In genomic region chr6:155142902-155143609, GRCh38 we compare ENCODE assay signal across 9 cellular contexts.
A peak's percentile ranks its signal among the peaks of the same experiment; 100 is the strongest.
DNase-seq lines count a peak whose midpoint lies in the region; ATAC-seq and TF ChIP-seq lines count a peak whose summit lies in the region.
"Had no signal": no experiment of that assay in that cellular context is flagged by ENCODE, and none has a peak within 500 bp of the region (broad histone marks: within the 10 kb centered on the region; RNA-seq: fewer than 3 reads in every experiment).

No MANE protein-coding gene starts in this region.

- no peaks in the 10 kb centered on the region for H3K9me2 ChIP-seq in Karpas-422 (replicated peaks; ENCODE audit: insufficient read depth, low read length)

- H3K4me1 ChIP-seq in Karpas-422 (ENCODE audit: low read length) (no peaks in the 10 kb centered on the region), rectal smooth muscle tissue (ENCODE audit: control insufficient read depth, insufficient read depth, low read length) (peaks cover 10% of the 10 kb centered on the region)

- TF ChIP-seq CTCF in GM13976 (IDR thresholded peaks at IDR 0.05; ENCODE audit: borderline replicate concordance, control extremely low read depth, extremely low read depth, insufficient read depth, missing control alignments) (no peak), dorsolateral prefrontal cortex (IDR thresholded peaks at IDR 0.05 in 54 of 56, conservative IDR thresholded peaks at IDR 0.05 in 2 of 56; ENCODE audit: low read depth in 1 of 56, partially characterized antibody in 56 of 56) (no peak)

- H3K9ac ChIP-seq in Karpas-422 (ENCODE audit: low read length): no peak overlapping the region
- no peak overlapping the region for H3K9ac ChIP-seq in rectal smooth muscle tissue (ENCODE audit: low read length)

- intact Hi-C loops in dorsolateral prefrontal cortex (cut with DNase I): no loop called here
- intact Hi-C loops in head of caudate nucleus (cut with DNase I): no loop called here

- no peaks in the 10 kb centered on the region for H3K79me2 ChIP-seq in Karpas-422 (ENCODE audit: low read length)

- H3K9me3 ChIP-seq in Karpas-422 (ENCODE audit: low read length): no peaks in the 10 kb centered on the region

- H4K20me1 ChIP-seq in Karpas-422 (ENCODE audit: insufficient read depth, low read depth, low read length): no peaks in the 10 kb centered on the region

- H3K27me3 ChIP-seq in Karpas-422 (ENCODE audit: low read length): no peaks in the 10 kb centered on the region
- H3K27me3 ChIP-seq in dorsolateral prefrontal cortex: no peaks in the 10 kb centered on the region
- H3K27me3 ChIP-seq in rectal smooth muscle tissue (ENCODE audit: control insufficient read depth, insufficient read depth, low read length): no peaks in the 10 kb centered on the region

- H3K4me3 ChIP-seq in Karpas-422 (ENCODE audit: low read length) (no peak overlapping the region), dorsolateral prefrontal cortex (peak overlapping the region in 39 of 59 donors; percentile 0 to 50 (median 25)), rectal smooth muscle tissue (ENCODE audit: low read length) (peak overlapping the region; percentile 40)

- no peaks in the 10 kb centered on the region for H3K36me3 ChIP-seq in Karpas-422 (ENCODE audit: insufficient read depth, low read length)
- H3K36me3 ChIP-seq in rectal smooth muscle tissue (ENCODE audit: control insufficient read depth, insufficient read depth, low read length): no peaks in the 10 kb centered on the region

- DNase-seq in GM13976 (ENCODE audit: low spot score) (peak; percentile 47), Karpas-422 (no peak), dorsolateral prefrontal cortex (no peak), head of caudate nucleus (no peak), SHP77 treated with DMSO at 0.1 percent for 48 hours (lab: John Stamatoyannopoulos, UW) (no peak), NCI-H187 treated with DMSO at 0.1 percent for 48 hours (lab: John Stamatoyannopoulos, UW) (no peak)
- DNase-seq: NCI-H2029 treated with DMSO at 0.1 percent for 48 hours had no signal

- H3K27ac ChIP-seq in Karpas-422 (ENCODE audit: low read length) (no peak overlapping the region), dorsolateral prefrontal cortex (peak overlapping the region in 2 of 59 donors; percentile 23 to 41), rectal smooth muscle tissue (ENCODE audit: low read depth, low read length) (peak overlapping the region; percentile 53)

- H3K4me2 ChIP-seq in Karpas-422 (ENCODE audit: low read depth, low read length, poor library complexity, severe bottlenecking): peak overlapping the region; percentile 19

- in situ Hi-C loops in GM13976 (cut with MboI; ENCODE audit: low sequenced_read_pairs, unreplicated experiment): no loop called here

- 0 out of 2 replicates have a peak overlapping the region, but pooled peaks have one; percentile 2 for H2AFZ ChIP-seq in Karpas-422 (ENCODE audit: low read length)

- ATAC-seq in GM18870 (IDR thresholded peaks at IDR 0.05; ENCODE audit: unreplicated experiment): no peak
